Comparison of ENCODE assay signal across 10 cellular contexts in the genomic region with DNA sequence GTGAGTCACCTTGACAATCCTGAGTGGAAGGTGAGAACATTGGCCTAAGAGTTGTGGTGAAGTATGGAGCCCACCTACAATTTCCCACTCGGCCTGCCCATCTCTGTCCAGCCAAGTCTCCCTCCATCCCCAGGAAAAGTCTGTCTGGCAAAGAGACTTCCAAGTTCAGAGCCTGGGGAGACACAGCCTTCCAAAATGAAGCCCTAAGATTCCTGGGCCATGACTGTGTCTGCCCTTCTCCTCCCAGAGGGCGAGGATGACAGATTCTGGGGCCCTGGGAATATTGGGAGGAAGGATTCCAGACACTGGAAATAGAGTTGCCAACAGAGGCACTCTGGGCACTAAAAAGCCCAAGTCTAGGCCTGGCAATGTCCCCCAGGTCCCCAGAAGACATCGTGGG.
DNase-seq lines count a peak whose midpoint lies in the region; ATAC-seq and TF ChIP-seq lines count a peak whose summit lies in the region.
"Had no signal": no experiment of that assay in that cellular context is flagged by ENCODE, and none has a peak within 500 bp of the region (broad histone marks: within the 10 kb centered on the region; RNA-seq: fewer than 3 reads in every experiment).

No MANE protein-coding gene starts in this region.

- no peaks in the 10 kb centered on the region for H3K36me3 ChIP-seq in MG63
- no peaks in the 10 kb centered on the region for H3K36me3 ChIP-seq in mesodermal cell (ENCODE audit: control insufficient read depth, insufficient read depth, low read length)

- no peaks in the 10 kb centered on the region for H3K36me3 Mint-ChIP-seq in CD4-positive, alpha-beta T cell (ENCODE audit: low read depth)

- H3K27ac ChIP-seq in coronary artery (peak overlapping the region; percentile 53 to 88), mesodermal cell (ENCODE audit: low read depth, low read length, severe bottlenecking) (peak overlapping the region; percentile 98)
- H3K27ac ChIP-seq in CD4-positive, alpha-beta T cell (ENCODE audit: low read depth, low read length): no peak overlapping the region

- POLR2A ChIA-PET in CD4-positive, alpha-beta T cell (lab: Charles Lee): no interaction called here

- H3K9me3 Mint-ChIP-seq in CD4-positive, alpha-beta T cell: peaks cover 3% of the 10 kb centered on the region

- no peaks in the 10 kb centered on the region for H3K4me1 Mint-ChIP-seq in CD4-positive, alpha-beta T cell (ENCODE audit: low read depth)

- TF ChIP-seq CTCF in coronary artery (IDR thresholded peaks at IDR 0.05): no peak
- no peak for TF ChIP-seq CTCF in CD4-positive, alpha-beta T cell (IDR thresholded peaks at IDR 0.05)

- H3K27me3 ChIP-seq in MG63: no peaks in the 10 kb centered on the region
- H3K27me3 ChIP-seq in CD4-positive, alpha-beta T cell (ENCODE audit: control insufficient read depth, insufficient read depth, low read length): no peaks in the 10 kb centered on the region

- peak; percentile 94 for DNase-seq in A172 (ENCODE audit: low spot score)
- peak; percentile 89 for DNase-seq in MG63
- DNase-seq in coronary artery (ENCODE audit: low spot score): no peak
- DNase-seq in DMS79 (lab: John Stamatoyannopoulos, UW): no peak
- DNase-seq in GM19240 (ENCODE audit: insufficient read length, low spot score): no peak
- no peak for DNase-seq in CD4-positive, alpha-beta T cell
- DNase-seq: activated effector memory CD4-positive, alpha-beta T cell treated with Interleukin-2 at 50 U/mL for 16 hours; NK-92 treated with Interleukin-12 subunit alpha and Interleukin-12 subunit beta, amount 100 ng/mL, for 24 hours had no signal

- H3K27me3 Mint-ChIP-seq in CD4-positive, alpha-beta T cell: no peaks in the 10 kb centered on the region

- peaks cover 17% of the 10 kb centered on the region for H3K4me1 ChIP-seq in mesodermal cell (ENCODE audit: control insufficient read depth, insufficient read depth, low read length, poor library complexity, severe bottlenecking)

- no peak overlapping the region for H3K27ac Mint-ChIP-seq in CD4-positive, alpha-beta T cell

- no peak for ATAC-seq in HG03439 (IDR thresholded peaks at IDR 0.05; ENCODE audit: unreplicated experiment)
- no peak for ATAC-seq in CD4-positive, alpha-beta T cell (ENCODE audit: poor library complexity)

- H3K9me3 ChIP-seq in MG63 (peaks cover 7% of the 10 kb centered on the region), mesodermal cell (ENCODE audit: control insufficient read depth, low read length) (peaks cover 21% of the 10 kb centered on the region)
- H3K9me3 ChIP-seq in CD4-positive, alpha-beta T cell (ENCODE audit: control insufficient read depth, low read length): peaks cover 2% of the 10 kb centered on the region

- no peak overlapping the region for H3K4me3 Mint-ChIP-seq in CD4-positive, alpha-beta T cell

- CTCF ChIA-PET in CD4-positive, alpha-beta T cell (lab: Charles Lee): no interaction called here

- intact Hi-C loops in CD4-positive, alpha-beta T cell (cut with DNase I, micrococcal nuclease): no loop called here

- WGBS in mesodermal cell (ENCODE audit: insufficient coverage in 2 of 2), 2 experiments: 72 to 93% methylated on average over 2 of the region's 3 CpGs

- H3K4me3 ChIP-seq in MG63: no peak overlapping the region
- no peak overlapping the region for H3K4me3 ChIP-seq in coronary artery
- no peak overlapping the region for H3K4me3 ChIP-seq in mesodermal cell (ENCODE audit: extremely low read depth, insufficient read depth, low read length, poor library complexity, severe bottlenecking)

Comparison
In these comparisons a context has a peak if more than half of its experiments do, and no peak if none do; other contexts are left out.
1. DNase-seq: peak in A172 (single experiment) and MG63 (single experiment); none in coronary artery (single experiment), DMS79 (single experiment), GM19240 (single experiment) and CD4-positive, alpha-beta T cell (0 of 10).